Comparison of ENCODE assay signal across 8 cellular contexts in genomic region chr10:115355162-115355760, GRCh38.
A peak's percentile ranks its signal among the peaks of the same experiment; 100 is the strongest.
DNase-seq lines count a peak whose midpoint lies in the region; ATAC-seq, FAIRE-seq and TF ChIP-seq lines count a peak whose summit lies in the region.

No MANE protein-coding gene starts in this region.

- no peaks in the 10 kb centered on the region for H3K36me3 Mint-ChIP-seq in astrocyte (ENCODE audit: low read depth, unreplicated experiment)
- H3K36me3 Mint-ChIP-seq in activated T-cell treated with anti-CD3 and anti-CD28 coated beads, Interleukin-2, amount 50 U/mL, for 24 hours (ENCODE audit: low read depth) = no peaks in the 10 kb centered on the region

- H3K9ac ChIP-seq in astrocyte (ENCODE audit: low read length) = no peak overlapping the region

- no peaks in the 10 kb centered on the region for H3K79me2 ChIP-seq in astrocyte (ENCODE audit: insufficient read depth, low read length)

- no peaks in the 10 kb centered on the region for H3K4me1 ChIP-seq in astrocyte (ENCODE audit: insufficient read depth, low read length)

- H3K4me1 Mint-ChIP-seq in astrocyte (ENCODE audit: low read depth, unreplicated experiment) = no peaks in the 10 kb centered on the region
- no peaks in the 10 kb centered on the region for H3K4me1 Mint-ChIP-seq in activated T-cell treated with anti-CD3 and anti-CD28 coated beads, Interleukin-2, amount 50 U/mL, for 24 hours (ENCODE audit: low read depth)

- H3K4me2 ChIP-seq in astrocyte (ENCODE audit: low read length) = no peak overlapping the region

- no peaks in the 10 kb centered on the region for H4K20me1 ChIP-seq in astrocyte (ENCODE audit: insufficient read depth, low read length)

- peak; percentile 86 for TF ChIP-seq CTCF in D721Med (IDR thresholded peaks at IDR 0.05; ENCODE audit: insufficient read depth, missing control alignments)
- peak; percentile 84 for TF ChIP-seq CTCF in astrocyte (IDR thresholded peaks at IDR 0.05; ENCODE audit: insufficient read depth, low read depth, low read length)

- DNase-seq in D721Med (ENCODE audit: insufficient read length, low spot score) (no peak), NCI-H2196 treated with DMSO at 0.1 percent for 48 hours (lab: John Stamatoyannopoulos, UW; ENCODE audit: unreplicated experiment) (peak; percentile 19), astrocyte (ENCODE audit: low read depth) (peak; percentile 41), islet precursor cell (peak; percentile 73), ureter (ENCODE audit: low spot score) (peak; percentile 50)
- no peak for DNase-seq in activated T-cell treated with anti-CD3 and anti-CD28 coated beads, Interleukin-2, amount 50 U/mL, for 24 hours

- no peak overlapping the region for H3K27ac ChIP-seq in astrocyte (ENCODE audit: low read depth, low read length)

- no peak overlapping the region for H2AFZ ChIP-seq in astrocyte (ENCODE audit: low read depth, low read length)

- H3K9me3 ChIP-seq in astrocyte (ENCODE audit: insufficient read depth, low read depth, low read length) = no peaks in the 10 kb centered on the region

- no peak overlapping the region for H3K4me3 Mint-ChIP-seq in astrocyte (ENCODE audit: unreplicated experiment)
- H3K4me3 Mint-ChIP-seq in activated T-cell treated with anti-CD3 and anti-CD28 coated beads, Interleukin-2, amount 50 U/mL, for 24 hours = no peak overlapping the region

- no peaks in the 10 kb centered on the region for H3K36me3 ChIP-seq in astrocyte (ENCODE audit: insufficient read depth, low read length)

- no peak overlapping the region for H3K4me3 ChIP-seq in astrocyte (ENCODE audit: insufficient read depth, low read depth, low read length)

- no peaks in the 10 kb centered on the region for H3K27me3 ChIP-seq in astrocyte (ENCODE audit: insufficient read depth, low read length)

- ATAC-seq in GM18873 (IDR thresholded peaks at IDR 0.05; ENCODE audit: low FRiP score, unreplicated experiment) (peak; percentile 64), HG03139 (IDR thresholded peaks at IDR 0.05; ENCODE audit: unreplicated experiment) (peak; percentile 84)

- no peaks in the 10 kb centered on the region for H3K9me3 Mint-ChIP-seq in astrocyte (ENCODE audit: unreplicated experiment)
- no peaks in the 10 kb centered on the region for H3K9me3 Mint-ChIP-seq in activated T-cell treated with anti-CD3 and anti-CD28 coated beads, Interleukin-2, amount 50 U/mL, for 24 hours

- no peaks in the 10 kb centered on the region for H3K27me3 Mint-ChIP-seq in astrocyte (ENCODE audit: low read depth, unreplicated experiment)
- no peaks in the 10 kb centered on the region for H3K27me3 Mint-ChIP-seq in activated T-cell treated with anti-CD3 and anti-CD28 coated beads, Interleukin-2, amount 50 U/mL, for 24 hours

- no peak for FAIRE-seq in D721Med (lab: Jason Lieb, UNC)
- no peak for FAIRE-seq in astrocyte (lab: Jason Lieb, UNC)

- no peak overlapping the region for H3K27ac Mint-ChIP-seq in astrocyte (ENCODE audit: unreplicated experiment)
- no peak overlapping the region for H3K27ac Mint-ChIP-seq in activated T-cell treated with anti-CD3 and anti-CD28 coated beads, Interleukin-2, amount 50 U/mL, for 24 hours

Comparison
In these comparisons a context has a peak if more than half of its experiments do, and no peak if none do; other contexts are left out.
1. DNase-seq: peak in NCI-H2196 treated with DMSO at 0.1 percent for 48 hours (single experiment), astrocyte (single experiment), islet precursor cell (single experiment) and ureter (single experiment); none in D721Med (single experiment) and activated T-cell treated with anti-CD3 and anti-CD28 coated beads, Interleukin-2, amount 50 U/mL, for 24 hours (single experiment).